Comparison of ENCODE assay signal across 12 cellular contexts in genomic region chr6:12882761-12883290, GRCh38.
"Had no signal": no experiment of that assay in that cellular context is flagged by ENCODE, and none has a peak within 500 bp of the region (broad histone marks: within the 10 kb centered on the region; RNA-seq: fewer than 3 reads in every experiment).

No MANE protein-coding gene starts in this region.

- ATAC-seq: foreskin keratinocyte, lower lobe of right lung, natural killer cell, sciatic nerve had no signal

- DNase-seq: foreskin keratinocyte; immature natural killer cell; left ventricle myocardium inferior; lower lobe of right lung; natural killer cell; posterior cingulate gyrus; stimulated activated CD4-positive, alpha-beta T cell treated with anti-CD3 and anti-CD28 coated beads, Interleukin-12 subunit alpha, Interleukin-12 subunit beta, amount 100 ng/mL, for 4 hours; stimulated activated naive CD4-positive, alpha-beta T cell; stomach; substantia nigra; transverse colon had no signal
